27 cellular contexts compared by ENCODE assay signal in genomic region chr7:25832926-25833325, GRCh38.
DNase-seq lines count a peak whose midpoint lies in the region; ATAC-seq and TF ChIP-seq lines count a peak whose summit lies in the region.
"Had no signal": no experiment of that assay in that cellular context is flagged by ENCODE, and none has a peak within 500 bp of the region (broad histone marks: within the 10 kb centered on the region; RNA-seq: fewer than 3 reads in every experiment).

No MANE protein-coding gene starts in this region.

- no peaks in the 10 kb centered on the region for H3K9me3 ChIP-seq in HEK293 (ENCODE audit: control insufficient read depth, insufficient read depth, low read depth, low read length)
- H3K9me3 ChIP-seq: BE2C, left lung, prostate gland, spleen, upper lobe of right lung had no signal

- no peak overlapping the region for H3K27ac ChIP-seq in HEK293 (ENCODE audit: extremely low read depth, low read depth, low read length)
- peak overlapping the region; percentile 1 for H3K27ac ChIP-seq in angular gyrus (ENCODE audit: low read depth, low read length)
- H3K27ac ChIP-seq: left lung, prostate gland, spleen had no signal

- peaks cover 8% of the 10 kb centered on the region for H3K9me3 Mint-ChIP-seq in osteocyte (ENCODE audit: unreplicated experiment)
- H3K9me3 Mint-ChIP-seq: activated naive CD8-positive, alpha-beta T cell treated with anti-CD3 and anti-CD28 coated beads, Interleukin-2, amount 10 ng/mL, durations not matched to agents 7 days and 5 days; activated T-helper 2 cell treated with anti-CD3 and anti-CD28 coated beads, Interferon-gamma antibody, Interleukin-2, Interleukin-4, amounts not matched to agents 10 μg/mL and 5 μg/mL and 100 μg/mL, durations not matched to agents 14 hours and 24 hours and 36 hours; stimulated activated naive CD8-positive, alpha-beta T cell treated with anti-CD3 and anti-CD28 coated beads, Interleukin-15, amount 100 ng/mL, for 72 hours had no signal

- POLR2A ChIA-PET in HEK293 (lab: Yijun Ruan, JAX) = no interaction called here

- no peaks in the 10 kb centered on the region for H3K27me3 Mint-ChIP-seq in osteocyte (ENCODE audit: unreplicated experiment)

- H3K36me3 ChIP-seq in HEK293 (ENCODE audit: control insufficient read depth in 2 of 2, insufficient read depth in 1 of 2, low read length in 2 of 2) = no peaks in the 10 kb centered on the region
- H3K36me3 ChIP-seq: BE2C, left lung, prostate gland, spleen, upper lobe of right lung had no signal

- no peak for TF ChIP-seq CTCF in HEK293 (tag by site-specific recombination; IDR thresholded peaks at IDR 0.05)
- no peak for TF ChIP-seq CTCF in osteocyte (IDR thresholded peaks at IDR 0.05)

- H3K4me3 Mint-ChIP-seq in osteocyte (ENCODE audit: unreplicated experiment) = no peak overlapping the region
- H3K4me3 Mint-ChIP-seq: activated CD8-positive, alpha-beta memory T cell treated with anti-CD3 and anti-CD28 coated beads, Interleukin-2, amount 10 ng/mL, durations not matched to agents 7 days and 5 days; activated naive CD8-positive, alpha-beta T cell treated with anti-CD3 and anti-CD28 coated beads, Interleukin-2, amount 10 ng/mL, durations not matched to agents 7 days and 5 days; stimulated activated naive CD8-positive, alpha-beta T cell treated with anti-CD3 and anti-CD28 coated beads, Interleukin-15, amount 100 ng/mL, for 72 hours had no signal

- H3K4me3 ChIP-seq in HEK293 (ENCODE audit: low read depth, low read length) = no peak overlapping the region
- H3K4me3 ChIP-seq: GM12878, left lung, prostate gland, spleen, upper lobe of right lung had no signal

- peaks cover 4% of the 10 kb centered on the region for H3K36me3 Mint-ChIP-seq in osteocyte (ENCODE audit: unreplicated experiment)
- H3K36me3 Mint-ChIP-seq: activated CD8-positive, alpha-beta memory T cell treated with anti-CD3 and anti-CD28 coated beads, Interleukin-2, amount 10 ng/mL, durations not matched to agents 7 days and 5 days; activated naive CD8-positive, alpha-beta T cell treated with anti-CD3 and anti-CD28 coated beads, Interleukin-2, amount 10 ng/mL, durations not matched to agents 7 days and 5 days had no signal

- peak overlapping the region; percentile 90 for H3K27ac Mint-ChIP-seq in osteocyte (ENCODE audit: unreplicated experiment)
- H3K27ac Mint-ChIP-seq: activated CD8-positive, alpha-beta memory T cell treated with anti-CD3 and anti-CD28 coated beads, Interleukin-2, amount 10 ng/mL, durations not matched to agents 7 days and 5 days; activated naive CD8-positive, alpha-beta T cell treated with anti-CD3 and anti-CD28 coated beads, Interleukin-2, amount 10 ng/mL, durations not matched to agents 7 days and 5 days; activated T-helper 2 cell treated with anti-CD3 and anti-CD28 coated beads, Interferon-gamma antibody, Interleukin-2, Interleukin-4, amounts not matched to agents 10 μg/mL and 5 μg/mL and 100 μg/mL, durations not matched to agents 14 hours and 24 hours and 36 hours had no signal

- no peak for DNase-seq in left cardiac atrium
- no peak for DNase-seq in osteocyte (ENCODE audit: extremely low spot score, unreplicated experiment)
- DNase-seq in NCI-H128 (lab: John Stamatoyannopoulos, UW; ENCODE audit: unreplicated experiment) = no peak
- no peak for DNase-seq in NCI-H345 treated with DMSO at 0.1 percent for 48 hours (lab: John Stamatoyannopoulos, UW; ENCODE audit: unreplicated experiment)
- DNase-seq in SIG-M5 (lab: John Stamatoyannopoulos, UW) = no peak
- DNase-seq: activated CD4-positive, alpha-beta T cell treated with anti-CD3 and anti-CD28 coated beads for 4 hours; activated CD8-positive, alpha-beta memory T cell treated with anti-CD3 and anti-CD28 coated beads, Interleukin-2, amount 10 ng/mL, durations not matched to agents 7 days and 5 days; activated naive CD8-positive, alpha-beta T cell treated with anti-CD3 and anti-CD28 coated beads, Interleukin-2, amount 10 ng/mL, durations not matched to agents 7 days and 5 days; BE2C; cortex of kidney; DMS79 treated with DMSO at 0.1 percent for 48 hours; left lung; NCI-H1417; NCI-H2081 treated with DMSO at 0.1 percent for 48 hours; NCI-H446; SHP77; spleen; stimulated activated CD4-positive, alpha-beta T cell treated with anti-CD3 and anti-CD28 coated beads, Interleukin-4, amount 100 ng/mL, for 4 hours; stimulated activated naive CD8-positive, alpha-beta T cell treated with anti-CD3 and anti-CD28 coated beads, Interleukin-15, amount 100 ng/mL, for 72 hours; T-helper 1 cell; upper lobe of right lung had no signal

- H3K4me1 Mint-ChIP-seq in osteocyte (ENCODE audit: unreplicated experiment) = peaks cover 63% of the 10 kb centered on the region
- H3K4me1 Mint-ChIP-seq: activated CD8-positive, alpha-beta memory T cell treated with anti-CD3 and anti-CD28 coated beads, Interleukin-2, amount 10 ng/mL, durations not matched to agents 7 days and 5 days; activated naive CD8-positive, alpha-beta T cell treated with anti-CD3 and anti-CD28 coated beads, Interleukin-2, amount 10 ng/mL, durations not matched to agents 7 days and 5 days; stimulated activated naive CD8-positive, alpha-beta T cell treated with anti-CD3 and anti-CD28 coated beads, Interleukin-15, amount 100 ng/mL, for 72 hours had no signal

- peak; percentile 63 to 68 for ATAC-seq in left cardiac atrium
- ATAC-seq in HG03469 (IDR thresholded peaks at IDR 0.05; ENCODE audit: unreplicated experiment) = no peak
- ATAC-seq: activated CD8-positive, alpha-beta memory T cell treated with anti-CD3 and anti-CD28 coated beads, Interleukin-2, amount 10 ng/mL, durations not matched to agents 7 days and 5 days; GM12878; left lung; stimulated activated naive CD8-positive, alpha-beta T cell treated with anti-CD3 and anti-CD28 coated beads, Interleukin-15, amount 100 ng/mL, for 72 hours; upper lobe of right lung had no signal

- peaks cover 19% of the 10 kb centered on the region for H3K4me1 ChIP-seq in HEK293 (ENCODE audit: control insufficient read depth, insufficient read depth, low read length)
- H3K4me1 ChIP-seq: left lung, prostate gland, upper lobe of right lung had no signal

- CTCF ChIA-PET in HEK293 (lab: Yijun Ruan, JAX) = interaction anchor here (0.9 kb wide), 1 partner anchor 11 kb away, joined by 3 read pairs; no protein-coding TSS in a partner anchor

- intact Hi-C loops in left cardiac atrium (cut with DNase I) = loop anchor here in 1 of 2 donors (10.0 kb wide), 1 partner anchor 78 kb away; no protein-coding TSS in a partner anchor

TF ChIP-seq in HEK293, 187 proteins besides CTCF, POLR2A, EP300 and RAD21:
- TF ChIP-seq ZBTB7A (tag by site-specific recombination; IDR thresholded peaks at IDR 0.05; ENCODE audit: low read depth) = no peak
- TF ChIP-seq SP2 (tag by site-specific recombination; IDR thresholded peaks at IDR 0.05) = peak; percentile 38; the same call in 1 of the 2 replicates
- TF ChIP-seq ZNF433 (tag by site-specific recombination; IDR thresholded peaks at IDR 0.05; ENCODE audit: low read depth) = no peak
- TF ChIP-seq ZBTB17 (tag by site-specific recombination; IDR thresholded peaks at IDR 0.05) = peak; percentile 57; the same call in 1 of the 2 replicates
